Comparison of ENCODE assay signal across 16 cellular contexts in the genomic region with DNA sequence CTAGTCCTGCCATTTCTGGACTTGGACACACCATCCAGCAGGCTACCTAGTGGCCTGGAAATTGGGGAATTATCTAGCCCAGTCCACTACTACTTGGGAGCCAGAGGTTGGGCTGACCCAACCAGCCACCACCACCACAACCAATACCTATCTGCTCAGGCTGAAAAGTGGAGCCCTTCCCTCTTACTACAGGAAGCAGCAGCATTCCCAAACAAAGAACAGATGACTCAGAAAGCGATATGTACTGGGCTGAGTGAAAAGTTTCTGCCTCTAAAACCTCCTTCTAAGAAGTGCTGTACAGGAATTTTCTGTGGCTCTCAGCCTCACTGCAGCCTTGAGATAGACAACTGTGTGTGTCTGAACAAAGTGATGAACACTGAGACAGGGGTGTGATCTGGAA.
DNase-seq lines count a peak whose midpoint lies in the region; ATAC-seq, FAIRE-seq and TF ChIP-seq lines count a peak whose summit lies in the region.
"Had no signal": no experiment of that assay in that cellular context is flagged by ENCODE, and none has a peak within 500 bp of the region (broad histone marks: within the 10 kb centered on the region; RNA-seq: fewer than 3 reads in every experiment).

No MANE protein-coding gene starts in this region.

- peaks cover 7% of the 10 kb centered on the region for H3K4me1 Mint-ChIP-seq in astrocyte (ENCODE audit: low read depth, unreplicated experiment)
- no peaks in the 10 kb centered on the region for H3K4me1 Mint-ChIP-seq in T-helper 2 cell treated with Interferon-gamma antibody and Interleukin-4, amounts not matched to agents 5 μg/mL and 100 μg/mL, for 36 hours (ENCODE audit: low read depth)

- H4K20me1 ChIP-seq in astrocyte (ENCODE audit: insufficient read depth, low read length), result no peaks in the 10 kb centered on the region
- H4K20me1 ChIP-seq: BLaER1 treated with 17β-estradiol and CSF1 and Interleukin-3, amounts not matched to agents 10 nM and 100 nM had no signal

- H3K4me3 ChIP-seq in astrocyte (ENCODE audit: insufficient read depth, low read depth, low read length) (no peak overlapping the region), mesendoderm (ENCODE audit: low read length) (no peak overlapping the region)
- H3K4me3 ChIP-seq: BLaER1 treated with 17β-estradiol and CSF1 and Interleukin-3, amounts not matched to agents 10 nM and 100 nM; SJSA1 had no signal

- no peak overlapping the region for H3K4me3 Mint-ChIP-seq in astrocyte (ENCODE audit: unreplicated experiment)
- no peak overlapping the region for H3K4me3 Mint-ChIP-seq in T-helper 2 cell treated with Interferon-gamma antibody and Interleukin-4, amounts not matched to agents 5 μg/mL and 100 μg/mL, for 36 hours

- WGBS in mesendoderm (ENCODE audit: extremely low coverage, insufficient coverage, low lambda C conversion rate), result no CpG with 5 or more reads among the region's 1 CpG

- H3K27me3 ChIP-seq in astrocyte (ENCODE audit: insufficient read depth, low read length), result no peaks in the 10 kb centered on the region
- no peaks in the 10 kb centered on the region for H3K27me3 ChIP-seq in mesendoderm (ENCODE audit: insufficient read depth, low read length, poor library complexity)
- H3K27me3 ChIP-seq: BLaER1 treated with 17β-estradiol and CSF1 and Interleukin-3, amounts not matched to agents 10 nM and 100 nM; SJSA1 had no signal

- H3K9ac ChIP-seq in astrocyte (ENCODE audit: low read length) (no peak overlapping the region), mesendoderm (ENCODE audit: low read length) (no peak overlapping the region)
- H3K9ac ChIP-seq: BLaER1 treated with 17β-estradiol and CSF1 and Interleukin-3, amounts not matched to agents 10 nM and 100 nM had no signal

- no peak overlapping the region for H2BK120ac ChIP-seq in mesendoderm (ENCODE audit: low read depth, low read length)

- no peak overlapping the region for H2AK5ac ChIP-seq in mesendoderm (ENCODE audit: low read length)

- intact Hi-C loops in Right ventricle myocardium inferior (cut with DNase I), result no loop called here

- ATAC-seq in GM19397 (IDR thresholded peaks at IDR 0.05; ENCODE audit: unreplicated experiment) (no peak), Right ventricle myocardium inferior (no peak)

- FAIRE-seq in astrocyte (lab: Jason Lieb, UNC), result no peak

- H3K23ac ChIP-seq in mesendoderm (ENCODE audit: low read length), result no peak overlapping the region

- H3K27ac Mint-ChIP-seq in astrocyte (ENCODE audit: unreplicated experiment), result peak overlapping the region; percentile 68
- H3K27ac Mint-ChIP-seq in T-helper 2 cell treated with Interferon-gamma antibody and Interleukin-4, amounts not matched to agents 5 μg/mL and 100 μg/mL, for 36 hours, result no peak overlapping the region

- H3K4me2 ChIP-seq in astrocyte (ENCODE audit: low read length), result no peak overlapping the region
- H3K4me2 ChIP-seq in mesendoderm (ENCODE audit: low read length), result no peak overlapping the region
- H3K4me2 ChIP-seq: BLaER1 treated with 17β-estradiol and CSF1 and Interleukin-3, amounts not matched to agents 10 nM and 100 nM had no signal

- TF ChIP-seq CTCF in astrocyte (IDR thresholded peaks at IDR 0.05; ENCODE audit: insufficient read depth, low read depth, low read length), result no peak

- no peak overlapping the region for H3K18ac ChIP-seq in mesendoderm (ENCODE audit: low read length)

- H3K4ac ChIP-seq in mesendoderm (ENCODE audit: low read depth, low read length), result no peak overlapping the region

- H3K36me3 ChIP-seq in astrocyte (ENCODE audit: insufficient read depth, low read length), result no peaks in the 10 kb centered on the region
- no peaks in the 10 kb centered on the region for H3K36me3 ChIP-seq in mesendoderm (ENCODE audit: control insufficient read depth, insufficient read depth, low read length)
- H3K36me3 ChIP-seq: BLaER1 treated with 17β-estradiol and CSF1 and Interleukin-3, amounts not matched to agents 10 nM and 100 nM; SJSA1 had no signal

- no peak overlapping the region for H2BK15ac ChIP-seq in mesendoderm (replicated peaks; ENCODE audit: low read depth)

- DNase-seq in DMS53 (lab: John Stamatoyannopoulos, UW) (peak; percentile 30), DMS53 treated with DMSO at 0.1 percent for 48 hours (lab: John Stamatoyannopoulos, UW; ENCODE audit: unreplicated experiment) (no peak), astrocyte (ENCODE audit: low read depth) (peak; percentile 2), mesendoderm (peak; percentile 15), Right ventricle myocardium inferior (ENCODE audit: missing footprints) (no peak), NCI-H2107 treated with DMSO at 0.1 percent for 48 hours (lab: John Stamatoyannopoulos, UW; ENCODE audit: unreplicated experiment) (no peak)
- DNase-seq in T-helper 2 cell treated with Interferon-gamma antibody and Interleukin-4, amounts not matched to agents 5 μg/mL and 100 μg/mL, for 36 hours (ENCODE audit: low spot score), result no peak
- DNase-seq: Karpas-422, NCI-H1930, NCI-H2171 treated with DMSO at 0.1 percent for 48 hours, NCI-H510A, SW 1271 had no signal

- no peak overlapping the region for H4K5ac ChIP-seq in mesendoderm (ENCODE audit: low read length)

- no peak overlapping the region for H2BK5ac ChIP-seq in mesendoderm (ENCODE audit: low read length)

- H3K56ac ChIP-seq in mesendoderm (ENCODE audit: low read length), result no peak overlapping the region

- H3K4me1 ChIP-seq in astrocyte (ENCODE audit: insufficient read depth, low read length), result no peaks in the 10 kb centered on the region
- H3K4me1 ChIP-seq in mesendoderm (ENCODE audit: control insufficient read depth, low read depth, low read length), result no peaks in the 10 kb centered on the region
- H3K4me1 ChIP-seq: BLaER1 treated with 17β-estradiol and CSF1 and Interleukin-3, amounts not matched to agents 10 nM and 100 nM; SJSA1 had no signal

- no peaks in the 10 kb centered on the region for H3K27me3 Mint-ChIP-seq in astrocyte (ENCODE audit: low read depth, unreplicated experiment)
- no peaks in the 10 kb centered on the region for H3K27me3 Mint-ChIP-seq in T-helper 2 cell treated with Interferon-gamma antibody and Interleukin-4, amounts not matched to agents 5 μg/mL and 100 μg/mL, for 36 hours (ENCODE audit: low read depth)

- H3K36me3 Mint-ChIP-seq in astrocyte (ENCODE audit: low read depth, unreplicated experiment), result no peaks in the 10 kb centered on the region
- no peaks in the 10 kb centered on the region for H3K36me3 Mint-ChIP-seq in T-helper 2 cell treated with Interferon-gamma antibody and Interleukin-4, amounts not matched to agents 5 μg/mL and 100 μg/mL, for 36 hours (ENCODE audit: low read depth)

- peak overlapping the region; percentile 11 for H2AFZ ChIP-seq in astrocyte (ENCODE audit: low read depth, low read length)

- no peaks in the 10 kb centered on the region for H3K9me3 ChIP-seq in astrocyte (ENCODE audit: insufficient read depth, low read depth, low read length)
- H3K9me3 ChIP-seq: BLaER1 treated with 17β-estradiol and CSF1 and Interleukin-3, amounts not matched to agents 10 nM and 100 nM; SJSA1 had no signal

- no peak overlapping the region for H4K8ac ChIP-seq in mesendoderm (ENCODE audit: low read depth, low read length)

- H3K79me1 ChIP-seq in mesendoderm (ENCODE audit: low read length), result no peaks in the 10 kb centered on the region

- H3K79me2 ChIP-seq in astrocyte (ENCODE audit: insufficient read depth, low read length), result no peaks in the 10 kb centered on the region
- no peaks in the 10 kb centered on the region for H3K79me2 ChIP-seq in mesendoderm (ENCODE audit: control insufficient read depth, insufficient read depth, low read length)

- no peak overlapping the region for H3K27ac ChIP-seq in astrocyte (ENCODE audit: low read depth, low read length)
- no peak overlapping the region for H3K27ac ChIP-seq in mesendoderm (ENCODE audit: low read depth, low read length)
- H3K27ac ChIP-seq: 22Rv1; BLaER1 treated with 17β-estradiol and CSF1 and Interleukin-3, amounts not matched to agents 10 nM and 100 nM; SJSA1 had no signal

- no peaks in the 10 kb centered on the region for H3K9me3 Mint-ChIP-seq in astrocyte (ENCODE audit: unreplicated experiment)
- peaks cover 23% of the 10 kb centered on the region for H3K9me3 Mint-ChIP-seq in T-helper 2 cell treated with Interferon-gamma antibody and Interleukin-4, amounts not matched to agents 5 μg/mL and 100 μg/mL, for 36 hours

Comparison
In these comparisons a context has a peak if more than half of its experiments do, and no peak if none do; other contexts are left out.
1. DNase-seq: peak in DMS53 (single experiment), astrocyte (single experiment) and mesendoderm (single experiment); none in DMS53 treated with DMSO at 0.1 percent for 48 hours (single experiment), T-helper 2 cell treated with Interferon-gamma antibody and Interleukin-4, amounts not matched to agents 5 μg/mL and 100 μg/mL, for 36 hours (single experiment), Right ventricle myocardium inferior (single experiment) and NCI-H2107 treated with DMSO at 0.1 percent for 48 hours (single experiment).